In the genomic region with DNA sequence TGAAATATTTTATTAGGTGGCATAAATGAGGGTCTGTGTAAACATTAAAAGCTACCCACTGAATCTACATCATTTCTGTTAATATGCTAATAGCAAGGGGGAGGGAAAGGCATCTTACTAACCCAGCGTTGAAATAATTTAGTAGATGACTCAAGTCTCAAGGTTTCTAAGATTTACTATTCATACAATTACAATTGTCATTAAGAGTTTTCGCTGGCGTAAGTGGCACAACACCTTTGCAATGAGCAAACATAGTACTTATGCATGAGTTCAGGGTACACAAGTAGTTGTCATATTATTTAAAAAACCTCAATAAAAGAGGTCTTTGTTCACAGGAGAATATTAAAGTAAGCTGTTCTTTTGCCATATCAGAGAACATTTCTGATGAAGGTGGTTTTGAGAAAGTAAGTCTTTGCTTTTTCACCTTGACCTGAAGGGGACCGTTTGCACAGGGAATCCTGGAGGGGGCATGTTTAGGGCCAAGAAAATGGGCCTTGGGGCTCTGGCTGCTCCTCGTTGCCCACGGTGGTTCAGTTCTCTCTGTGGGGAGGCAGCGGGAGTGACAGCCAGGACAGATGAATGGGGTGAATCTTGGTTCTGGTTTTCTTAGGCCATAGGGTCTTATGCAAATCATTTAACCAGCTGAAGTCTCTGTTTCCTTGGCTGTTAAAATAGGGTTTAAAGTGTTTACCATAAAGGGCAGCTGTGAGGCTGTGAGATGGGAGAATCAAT, we compare ENCODE assay signal across 8 cellular contexts. TPM values are rescaled to one million over a fixed set of nuclear protein-coding genes. Genes with fewer than 3 reads are reported as not detected.
DNase-seq lines count a peak whose midpoint lies in the region; ATAC-seq and TF ChIP-seq lines count a peak whose summit lies in the region.

No MANE protein-coding gene starts in this region.

- peaks cover 10 to 76% (median 59%) of the 10 kb centered on the region in 4 donors for H3K4me1 Mint-ChIP-seq in CD4-positive, CD25-positive, alpha-beta regulatory T cell
- H3K4me1 Mint-ChIP-seq in activated naive CD8-positive, alpha-beta T cell treated with anti-CD3 and anti-CD28 coated beads for 36 hours: peaks cover 71% of the 10 kb centered on the region

- CTCF ChIA-PET in HEK293T (lab: Yijun Ruan, JAX): no interaction called here

- H3K27ac ChIP-seq in CD4-positive, CD25-positive, alpha-beta regulatory T cell (ENCODE audit: insufficient read depth, low read length, poor library complexity, severe bottlenecking): peak overlapping the region; percentile 100

- H3K27me3 Mint-ChIP-seq in CD4-positive, CD25-positive, alpha-beta regulatory T cell: peaks cover 5% of the 10 kb centered on the region
- no peaks in the 10 kb centered on the region for H3K27me3 Mint-ChIP-seq in activated naive CD8-positive, alpha-beta T cell treated with anti-CD3 and anti-CD28 coated beads for 36 hours

- H3K9me3 Mint-ChIP-seq in CD4-positive, CD25-positive, alpha-beta regulatory T cell: no peaks in the 10 kb centered on the region
- H3K9me3 Mint-ChIP-seq in activated naive CD8-positive, alpha-beta T cell treated with anti-CD3 and anti-CD28 coated beads for 36 hours: no peaks in the 10 kb centered on the region

- H3K4me3 Mint-ChIP-seq in CD4-positive, CD25-positive, alpha-beta regulatory T cell: peak overlapping the region; percentile 97 to 99 (median 98)
- H3K4me3 Mint-ChIP-seq in activated naive CD8-positive, alpha-beta T cell treated with anti-CD3 and anti-CD28 coated beads for 36 hours: peak overlapping the region; percentile 93

- peak overlapping the region; percentile 87 for H3K4me3 ChIP-seq in CD4-positive, CD25-positive, alpha-beta regulatory T cell (ENCODE audit: low read depth, low read length)

- peaks cover 6% of the 10 kb centered on the region for H3K36me3 Mint-ChIP-seq in CD4-positive, CD25-positive, alpha-beta regulatory T cell
- H3K36me3 Mint-ChIP-seq in activated naive CD8-positive, alpha-beta T cell treated with anti-CD3 and anti-CD28 coated beads for 36 hours: peaks cover 10% of the 10 kb centered on the region

- POLR2A ChIA-PET in HEK293T (lab: Yijun Ruan, JAX): no interaction called here

- H3K4me1 ChIP-seq in CD4-positive, CD25-positive, alpha-beta regulatory T cell (ENCODE audit: control insufficient read depth, insufficient read depth, low read length, poor library complexity, severe bottlenecking): peaks cover 50% of the 10 kb centered on the region

- no peak for ATAC-seq in CD4-positive, CD25-positive, alpha-beta regulatory T cell (ENCODE audit: low read depth in 2 of 2)
- ATAC-seq in GM19023 (IDR thresholded peaks at IDR 0.05; ENCODE audit: unreplicated experiment): peak; percentile 38
- ATAC-seq in HG03103 (IDR thresholded peaks at IDR 0.05; ENCODE audit: low read depth, unreplicated experiment): peak; percentile 32
- ATAC-seq in HG03025 (IDR thresholded peaks at IDR 0.05; ENCODE audit: low FRiP score, unreplicated experiment): no peak

- no peaks in the 10 kb centered on the region for H3K27me3 ChIP-seq in CD4-positive, CD25-positive, alpha-beta regulatory T cell (ENCODE audit: control insufficient read depth, insufficient read depth, low read length)

- DNase-seq in CD4-positive, CD25-positive, alpha-beta regulatory T cell: peak in 1 of 3 donors; percentile 40
- no peak for DNase-seq in activated naive CD8-positive, alpha-beta T cell treated with anti-CD3 and anti-CD28 coated beads for 36 hours
- no peak for DNase-seq in NCI-H1436 (lab: John Stamatoyannopoulos, UW)
- no peak for DNase-seq in HEK293T (ENCODE audit: extremely low spot score)
- no peak for DNase-seq in cortex of kidney (lab: John Stamatoyannopoulos, UW)

- H3K36me3 ChIP-seq in CD4-positive, CD25-positive, alpha-beta regulatory T cell (ENCODE audit: control insufficient read depth, insufficient read depth, low read length): no peaks in the 10 kb centered on the region

- peak overlapping the region; percentile 99 for H3K27ac Mint-ChIP-seq in CD4-positive, CD25-positive, alpha-beta regulatory T cell
- H3K27ac Mint-ChIP-seq in activated naive CD8-positive, alpha-beta T cell treated with anti-CD3 and anti-CD28 coated beads for 36 hours: peak overlapping the region; percentile 97

- H3K9me3 ChIP-seq in CD4-positive, CD25-positive, alpha-beta regulatory T cell (ENCODE audit: control insufficient read depth in 2 of 2, low read length in 2 of 2): no peaks in the 10 kb centered on the region

TF ChIP-seq in HEK293T, 16 proteins besides CTCF, POLR2A, EP300 and RAD21:
- no peak for TF ChIP-seq CTBP1 (IDR thresholded peaks at IDR 0.05; ENCODE audit: borderline replicate concordance)
- TF ChIP-seq ZNF384 (IDR thresholded peaks at IDR 0.05): no peak
- TF ChIP-seq TARDBP (IDR thresholded peaks at IDR 0.05): no peak
- no peak for TF ChIP-seq SUZ12 (IDR thresholded peaks at IDR 0.05)
- TF ChIP-seq ELF4 (IDR thresholded peaks at IDR 0.05): no peak
- no peak for TF ChIP-seq FOXK2 (IDR thresholded peaks at IDR 0.05)
- TF ChIP-seq L3MBTL2 (conservative IDR thresholded peaks at IDR 0.05): no peak
- no peak for TF ChIP-seq LEF1 (IDR thresholded peaks at IDR 0.05; ENCODE audit: borderline replicate concordance)
- no peak for TF ChIP-seq NFRKB (IDR thresholded peaks at IDR 0.05)
- TF ChIP-seq FOXA1 (IDR thresholded peaks at IDR 0.05): no peak
- TF ChIP-seq ARNT (IDR thresholded peaks at IDR 0.05): no peak
- TF ChIP-seq SP1 (IDR thresholded peaks at IDR 0.05): no peak
- TF ChIP-seq FOXM1 (IDR thresholded peaks at IDR 0.05; ENCODE audit: borderline replicate concordance): no peak
- TF ChIP-seq HDGF (IDR thresholded peaks at IDR 0.05; ENCODE audit: borderline replicate concordance): no peak
- TF ChIP-seq, protein P1, sequence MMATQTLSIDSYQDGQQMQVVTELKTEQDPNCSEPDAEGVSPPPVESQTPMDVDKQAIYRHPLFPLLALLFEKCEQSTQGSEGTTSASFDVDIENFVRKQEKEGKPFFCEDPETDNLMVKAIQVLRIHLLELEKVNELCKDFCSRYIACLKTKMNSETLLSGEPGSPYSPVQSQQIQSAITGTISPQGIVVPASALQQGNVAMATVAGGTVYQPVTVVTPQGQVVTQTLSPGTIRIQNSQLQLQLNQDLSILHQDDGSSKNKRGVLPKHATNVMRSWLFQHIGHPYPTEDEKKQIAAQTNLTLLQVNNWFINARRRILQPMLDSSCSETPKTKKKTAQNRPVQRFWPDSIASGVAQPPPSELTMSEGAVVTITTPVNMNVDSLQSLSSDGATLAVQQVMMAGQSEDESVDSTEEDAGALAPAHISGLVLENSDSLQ (IDR thresholded peaks at IDR 0.05): no peak

RNA-seq across cellular contexts. Expression of gene RHOH, which starts 4.4 kb away (rescaled TPM):
- 645 TPM for total RNA-seq in CD4-positive, CD25-positive, alpha-beta regulatory T cell
- 100 to 1,000 TPM; 360 to 479 (median 397) TPM for polyA plus RNA-seq in CD4-positive, CD25-positive, alpha-beta regulatory T cell
- total RNA-seq in activated naive CD8-positive, alpha-beta T cell treated with anti-CD3 and anti-CD28 coated beads for 36 hours: 100 to 1,000 TPM; 112 to 114 TPM

Comparison
In these comparisons a context has a peak if more than half of its experiments do, and no peak if none do; other contexts are left out.
1. ATAC-seq: peak in GM19023 (single experiment) and HG03103 (single experiment); none in CD4-positive, CD25-positive, alpha-beta regulatory T cell (0 of 2) and HG03025 (single experiment).